ENCODE assay signal across 7 cellular contexts in genomic region chr12:62631531-62632520, GRCh38.
DNase-seq lines count a peak whose midpoint lies in the region; ATAC-seq and TF ChIP-seq lines count a peak whose summit lies in the region.

No MANE protein-coding gene starts in this region.

- no peaks in the 10 kb centered on the region for H3K9me3 ChIP-seq in adipocyte (ENCODE audit: control insufficient read depth, low read length)

- H3K4me1 Mint-ChIP-seq in glutamatergic neuron (ENCODE audit: low read depth, unreplicated experiment) (peaks cover 7% of the 10 kb centered on the region), neural crest cell (peaks cover 79% of the 10 kb centered on the region)

- ATAC-seq in HG02642 (IDR thresholded peaks at IDR 0.05; ENCODE audit: poor library complexity, unreplicated experiment): peak; percentile 75
- no peak for ATAC-seq in GM19324 (IDR thresholded peaks at IDR 0.05; ENCODE audit: low FRiP score, unreplicated experiment)

- no peaks in the 10 kb centered on the region for H3K27me3 ChIP-seq in adipocyte (replicated peaks; ENCODE audit: control insufficient read depth, insufficient read depth, low read length)

- peak; percentile 29 to 71 for DNase-seq in NCI-H524 (lab: John Stamatoyannopoulos, UW)
- DNase-seq in adipocyte (ENCODE audit: low read depth): peak; percentile 90
- DNase-seq in glutamatergic neuron: peak; percentile 59
- DNase-seq in neural crest cell (ENCODE audit: low read depth, low spot score): peak; percentile 44

- peak overlapping the region; percentile 87 for H3K4me3 Mint-ChIP-seq in glutamatergic neuron (ENCODE audit: unreplicated experiment)
- peak overlapping the region; percentile 87 for H3K4me3 Mint-ChIP-seq in neural crest cell

- H3K9ac ChIP-seq in adipocyte (ENCODE audit: low read length): peak overlapping the region; percentile 84

- H3K36me3 ChIP-seq in adipocyte (ENCODE audit: control insufficient read depth, insufficient read depth, low read length, severe bottlenecking): no peaks in the 10 kb centered on the region

- peaks cover 50% of the 10 kb centered on the region for H3K4me1 ChIP-seq in adipocyte (ENCODE audit: control insufficient read depth, insufficient read depth, low read length)

- H3K36me3 Mint-ChIP-seq in glutamatergic neuron (ENCODE audit: unreplicated experiment): no peaks in the 10 kb centered on the region
- H3K36me3 Mint-ChIP-seq in neural crest cell (ENCODE audit: low read depth): no peaks in the 10 kb centered on the region

- H3K27ac Mint-ChIP-seq in glutamatergic neuron (ENCODE audit: unreplicated experiment): no peak overlapping the region
- no peak overlapping the region for H3K27ac Mint-ChIP-seq in neural crest cell (ENCODE audit: unreplicated experiment)

- peak; percentile 29; the same call in 1 of the 2 replicates for TF ChIP-seq CTCF in GM12874 (IDR thresholded peaks at IDR 0.05; ENCODE audit: insufficient read depth, low read depth, low read length)
- TF ChIP-seq CTCF in glutamatergic neuron (IDR thresholded peaks at IDR 0.05; ENCODE audit: partially characterized antibody, unreplicated experiment): no peak
- no peak for TF ChIP-seq CTCF in neural crest cell (conservative IDR thresholded peaks at IDR 0.05)

- H3K9me3 Mint-ChIP-seq in glutamatergic neuron (ENCODE audit: unreplicated experiment) (peaks cover 3% of the 10 kb centered on the region), neural crest cell (no peaks in the 10 kb centered on the region)

- peak overlapping the region; percentile 67 for H3K4me3 ChIP-seq in adipocyte (ENCODE audit: low read length)

- H3K27me3 Mint-ChIP-seq in glutamatergic neuron (ENCODE audit: unreplicated experiment): peaks cover 5% of the 10 kb centered on the region
- peaks cover 11% of the 10 kb centered on the region for H3K27me3 Mint-ChIP-seq in neural crest cell (ENCODE audit: low read depth)
